Comparison of ENCODE assay signal across 1 cellular context in the genomic region with DNA sequence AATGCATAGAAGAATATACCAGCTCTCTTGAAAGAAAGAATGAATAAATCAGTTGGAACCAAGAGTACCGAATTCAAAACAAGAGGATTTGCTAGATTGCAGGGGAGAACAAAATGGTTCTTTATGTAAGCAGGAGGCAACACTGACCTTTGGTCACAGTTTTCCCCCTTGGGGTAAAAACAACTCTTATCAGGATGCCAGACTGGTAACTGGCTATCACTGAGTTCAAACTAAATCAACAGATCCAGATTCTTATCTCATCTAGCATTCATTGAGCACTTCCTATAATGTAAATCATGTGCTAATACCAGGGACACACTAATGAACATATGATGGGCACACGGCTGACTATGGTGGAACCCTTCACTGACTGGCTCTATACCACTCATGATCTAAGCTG.
A peak's percentile ranks its signal among the peaks of the same experiment; 100 is the strongest.
TF ChIP-seq lines count a peak whose summit lies in the region.

No MANE protein-coding gene starts in this region.

TF ChIP-seq in HepG2, 621 proteins besides CTCF, POLR2A, EP300 and RAD21 (continued from another document and continues in another):
- TF ChIP-seq, protein P1, sequence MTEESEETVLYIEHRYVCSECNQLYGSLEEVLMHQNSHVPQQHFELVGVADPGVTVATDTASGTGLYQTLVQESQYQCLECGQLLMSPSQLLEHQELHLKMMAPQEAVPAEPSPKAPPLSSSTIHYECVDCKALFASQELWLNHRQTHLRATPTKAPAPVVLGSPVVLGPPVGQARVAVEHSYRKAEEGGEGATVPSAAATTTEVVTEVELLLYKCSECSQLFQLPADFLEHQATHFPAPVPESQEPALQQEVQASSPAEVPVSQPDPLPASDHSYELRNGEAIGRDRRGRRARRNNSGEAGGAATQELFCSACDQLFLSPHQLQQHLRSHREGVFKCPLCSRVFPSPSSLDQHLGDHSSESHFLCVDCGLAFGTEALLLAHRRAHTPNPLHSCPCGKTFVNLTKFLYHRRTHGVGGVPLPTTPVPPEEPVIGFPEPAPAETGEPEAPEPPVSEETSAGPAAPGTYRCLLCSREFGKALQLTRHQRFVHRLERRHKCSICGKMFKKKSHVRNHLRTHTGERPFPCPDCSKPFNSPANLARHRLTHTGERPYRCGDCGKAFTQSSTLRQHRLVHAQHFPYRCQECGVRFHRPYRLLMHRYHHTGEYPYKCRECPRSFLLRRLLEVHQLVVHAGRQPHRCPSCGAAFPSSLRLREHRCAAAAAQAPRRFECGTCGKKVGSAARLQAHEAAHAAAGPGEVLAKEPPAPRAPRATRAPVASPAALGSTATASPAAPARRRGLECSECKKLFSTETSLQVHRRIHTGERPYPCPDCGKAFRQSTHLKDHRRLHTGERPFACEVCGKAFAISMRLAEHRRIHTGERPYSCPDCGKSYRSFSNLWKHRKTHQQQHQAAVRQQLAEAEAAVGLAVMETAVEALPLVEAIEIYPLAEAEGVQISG (CRISPR knock-in tag; IDR thresholded peaks at IDR 0.05) = no peak
- TF ChIP-seq, protein P2, sequence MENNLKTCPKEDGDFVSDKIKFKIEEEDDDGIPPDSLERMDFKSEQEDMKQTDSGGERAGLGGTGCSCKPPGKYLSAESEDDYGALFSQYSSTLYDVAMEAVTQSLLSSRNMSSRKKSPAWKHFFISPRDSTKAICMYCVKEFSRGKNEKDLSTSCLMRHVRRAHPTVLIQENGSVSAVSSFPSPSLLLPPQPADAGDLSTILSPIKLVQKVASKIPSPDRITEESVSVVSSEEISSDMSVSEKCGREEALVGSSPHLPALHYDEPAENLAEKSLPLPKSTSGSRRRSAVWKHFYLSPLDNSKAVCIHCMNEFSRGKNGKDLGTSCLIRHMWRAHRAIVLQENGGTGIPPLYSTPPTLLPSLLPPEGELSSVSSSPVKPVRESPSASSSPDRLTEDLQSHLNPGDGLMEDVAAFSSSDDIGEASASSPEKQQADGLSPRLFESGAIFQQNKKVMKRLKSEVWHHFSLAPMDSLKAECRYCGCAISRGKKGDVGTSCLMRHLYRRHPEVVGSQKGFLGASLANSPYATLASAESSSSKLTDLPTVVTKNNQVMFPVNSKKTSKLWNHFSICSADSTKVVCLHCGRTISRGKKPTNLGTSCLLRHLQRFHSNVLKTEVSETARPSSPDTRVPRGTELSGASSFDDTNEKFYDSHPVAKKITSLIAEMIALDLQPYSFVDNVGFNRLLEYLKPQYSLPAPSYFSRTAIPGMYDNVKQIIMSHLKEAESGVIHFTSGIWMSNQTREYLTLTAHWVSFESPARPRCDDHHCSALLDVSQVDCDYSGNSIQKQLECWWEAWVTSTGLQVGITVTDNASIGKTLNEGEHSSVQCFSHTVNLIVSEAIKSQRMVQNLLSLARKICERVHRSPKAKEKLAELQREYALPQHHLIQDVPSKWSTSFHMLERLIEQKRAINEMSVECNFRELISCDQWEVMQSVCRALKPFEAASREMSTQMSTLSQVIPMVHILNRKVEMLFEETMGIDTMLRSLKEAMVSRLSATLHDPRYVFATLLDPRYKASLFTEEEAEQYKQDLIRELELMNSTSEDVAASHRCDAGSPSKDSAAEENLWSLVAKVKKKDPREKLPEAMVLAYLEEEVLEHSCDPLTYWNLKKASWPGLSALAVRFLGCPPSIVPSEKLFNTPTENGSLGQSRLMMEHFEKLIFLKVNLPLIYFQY (CRISPR knock-in tag; IDR thresholded peaks at IDR 0.05; ENCODE audit: borderline replicate concordance) = no peak
- TF ChIP-seq HNRNPUL1 (IDR thresholded peaks at IDR 0.05; ENCODE audit: low read depth, low read length) (no peak), ZNF788 (CRISPR knock-in tag; IDR thresholded peaks at IDR 0.05; ENCODE audit: borderline replicate concordance) (no peak), SMYD3 (CRISPR knock-in tag; IDR thresholded peaks at IDR 0.05) (no peak), ISX (CRISPR knock-in tag; conservative IDR thresholded peaks at IDR 0.05) (no peak), PAF1 (CRISPR knock-in tag; IDR thresholded peaks at IDR 0.05) (no peak), ZKSCAN5 (CRISPR knock-in tag; IDR thresholded peaks at IDR 0.05) (no peak), NFATC3 (CRISPR knock-in tag; IDR thresholded peaks at IDR 0.05) (no peak), RXRB (CRISPR knock-in tag; IDR thresholded peaks at IDR 0.05; ENCODE audit: borderline replicate concordance) (peak; percentile 78), KMT2B (CRISPR knock-in tag; IDR thresholded peaks at IDR 0.05) (no peak), TMF1 (CRISPR knock-in tag; IDR thresholded peaks at IDR 0.05; ENCODE audit: low read depth) (no peak), ZNF644 (CRISPR knock-in tag; IDR thresholded peaks at IDR 0.05; ENCODE audit: low read depth) (peak; percentile 75), GATA4 (IDR thresholded peaks at IDR 0.05; ENCODE audit: borderline replicate concordance, low read depth) (0 out of 2 replicates have a peak, but pooled peaks have one; percentile 67), TCF12 (IDR thresholded peaks at IDR 0.05) (no peak), TCF12 (CRISPR knock-in tag; IDR thresholded peaks at IDR 0.05) (no peak), IRF2 (CRISPR knock-in tag; IDR thresholded peaks at IDR 0.05) (no peak), ESRRA (CRISPR knock-in tag; IDR thresholded peaks at IDR 0.05; ENCODE audit: low read depth) (no peak), SRF (IDR thresholded peaks at IDR 0.05; ENCODE audit: low read depth, low read length) (no peak), ZNF160 (CRISPR knock-in tag; IDR thresholded peaks at IDR 0.05) (no peak), MIXL1 (CRISPR knock-in tag; IDR thresholded peaks at IDR 0.05) (no peak), ZNF616 (CRISPR knock-in tag; IDR thresholded peaks at IDR 0.05; ENCODE audit: low read depth) (no peak), ZNF703 (CRISPR knock-in tag; IDR thresholded peaks at IDR 0.05; ENCODE audit: borderline replicate concordance) (no peak), BRCA1 (CRISPR knock-in tag; IDR thresholded peaks at IDR 0.05) (no peak), NFIC (IDR thresholded peaks at IDR 0.05; ENCODE audit: low read length) (no peak), PHF8 (CRISPR knock-in tag; IDR thresholded peaks at IDR 0.05) (no peak), POLR2G (IDR thresholded peaks at IDR 0.05; ENCODE audit: low read depth, low read length) (no peak), PLRG1 (conservative IDR thresholded peaks at IDR 0.05) (no peak), ELF3 (CRISPR knock-in tag; IDR thresholded peaks at IDR 0.05) (peak; percentile 20; the same call in 1 of the 2 replicates), CHD2 (IDR thresholded peaks at IDR 0.05; ENCODE audit: low read depth, low read length) (no peak)
- TF ChIP-seq, protein P3, sequence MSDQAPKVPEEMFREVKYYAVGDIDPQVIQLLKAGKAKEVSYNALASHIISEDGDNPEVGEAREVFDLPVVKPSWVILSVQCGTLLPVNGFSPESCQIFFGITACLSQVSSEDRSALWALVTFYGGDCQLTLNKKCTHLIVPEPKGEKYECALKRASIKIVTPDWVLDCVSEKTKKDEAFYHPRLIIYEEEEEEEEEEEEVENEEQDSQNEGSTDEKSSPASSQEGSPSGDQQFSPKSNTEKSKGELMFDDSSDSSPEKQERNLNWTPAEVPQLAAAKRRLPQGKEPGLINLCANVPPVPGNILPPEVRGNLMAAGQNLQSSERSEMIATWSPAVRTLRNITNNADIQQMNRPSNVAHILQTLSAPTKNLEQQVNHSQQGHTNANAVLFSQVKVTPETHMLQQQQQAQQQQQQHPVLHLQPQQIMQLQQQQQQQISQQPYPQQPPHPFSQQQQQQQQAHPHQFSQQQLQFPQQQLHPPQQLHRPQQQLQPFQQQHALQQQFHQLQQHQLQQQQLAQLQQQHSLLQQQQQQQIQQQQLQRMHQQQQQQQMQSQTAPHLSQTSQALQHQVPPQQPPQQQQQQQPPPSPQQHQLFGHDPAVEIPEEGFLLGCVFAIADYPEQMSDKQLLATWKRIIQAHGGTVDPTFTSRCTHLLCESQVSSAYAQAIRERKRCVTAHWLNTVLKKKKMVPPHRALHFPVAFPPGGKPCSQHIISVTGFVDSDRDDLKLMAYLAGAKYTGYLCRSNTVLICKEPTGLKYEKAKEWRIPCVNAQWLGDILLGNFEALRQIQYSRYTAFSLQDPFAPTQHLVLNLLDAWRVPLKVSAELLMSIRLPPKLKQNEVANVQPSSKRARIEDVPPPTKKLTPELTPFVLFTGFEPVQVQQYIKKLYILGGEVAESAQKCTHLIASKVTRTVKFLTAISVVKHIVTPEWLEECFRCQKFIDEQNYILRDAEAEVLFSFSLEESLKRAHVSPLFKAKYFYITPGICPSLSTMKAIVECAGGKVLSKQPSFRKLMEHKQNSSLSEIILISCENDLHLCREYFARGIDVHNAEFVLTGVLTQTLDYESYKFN (CRISPR knock-in tag; conservative IDR thresholded peaks at IDR 0.05) = peak; percentile 74
- TF ChIP-seq, protein P4, sequence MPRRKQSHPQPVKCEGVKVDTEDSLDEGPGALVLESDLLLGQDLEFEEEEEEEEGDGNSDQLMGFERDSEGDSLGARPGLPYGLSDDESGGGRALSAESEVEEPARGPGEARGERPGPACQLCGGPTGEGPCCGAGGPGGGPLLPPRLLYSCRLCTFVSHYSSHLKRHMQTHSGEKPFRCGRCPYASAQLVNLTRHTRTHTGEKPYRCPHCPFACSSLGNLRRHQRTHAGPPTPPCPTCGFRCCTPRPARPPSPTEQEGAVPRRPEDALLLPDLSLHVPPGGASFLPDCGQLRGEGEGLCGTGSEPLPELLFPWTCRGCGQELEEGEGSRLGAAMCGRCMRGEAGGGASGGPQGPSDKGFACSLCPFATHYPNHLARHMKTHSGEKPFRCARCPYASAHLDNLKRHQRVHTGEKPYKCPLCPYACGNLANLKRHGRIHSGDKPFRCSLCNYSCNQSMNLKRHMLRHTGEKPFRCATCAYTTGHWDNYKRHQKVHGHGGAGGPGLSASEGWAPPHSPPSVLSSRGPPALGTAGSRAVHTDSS (CRISPR knock-in tag; conservative IDR thresholded peaks at IDR 0.05) = no peak
- TF ChIP-seq, protein P5, sequence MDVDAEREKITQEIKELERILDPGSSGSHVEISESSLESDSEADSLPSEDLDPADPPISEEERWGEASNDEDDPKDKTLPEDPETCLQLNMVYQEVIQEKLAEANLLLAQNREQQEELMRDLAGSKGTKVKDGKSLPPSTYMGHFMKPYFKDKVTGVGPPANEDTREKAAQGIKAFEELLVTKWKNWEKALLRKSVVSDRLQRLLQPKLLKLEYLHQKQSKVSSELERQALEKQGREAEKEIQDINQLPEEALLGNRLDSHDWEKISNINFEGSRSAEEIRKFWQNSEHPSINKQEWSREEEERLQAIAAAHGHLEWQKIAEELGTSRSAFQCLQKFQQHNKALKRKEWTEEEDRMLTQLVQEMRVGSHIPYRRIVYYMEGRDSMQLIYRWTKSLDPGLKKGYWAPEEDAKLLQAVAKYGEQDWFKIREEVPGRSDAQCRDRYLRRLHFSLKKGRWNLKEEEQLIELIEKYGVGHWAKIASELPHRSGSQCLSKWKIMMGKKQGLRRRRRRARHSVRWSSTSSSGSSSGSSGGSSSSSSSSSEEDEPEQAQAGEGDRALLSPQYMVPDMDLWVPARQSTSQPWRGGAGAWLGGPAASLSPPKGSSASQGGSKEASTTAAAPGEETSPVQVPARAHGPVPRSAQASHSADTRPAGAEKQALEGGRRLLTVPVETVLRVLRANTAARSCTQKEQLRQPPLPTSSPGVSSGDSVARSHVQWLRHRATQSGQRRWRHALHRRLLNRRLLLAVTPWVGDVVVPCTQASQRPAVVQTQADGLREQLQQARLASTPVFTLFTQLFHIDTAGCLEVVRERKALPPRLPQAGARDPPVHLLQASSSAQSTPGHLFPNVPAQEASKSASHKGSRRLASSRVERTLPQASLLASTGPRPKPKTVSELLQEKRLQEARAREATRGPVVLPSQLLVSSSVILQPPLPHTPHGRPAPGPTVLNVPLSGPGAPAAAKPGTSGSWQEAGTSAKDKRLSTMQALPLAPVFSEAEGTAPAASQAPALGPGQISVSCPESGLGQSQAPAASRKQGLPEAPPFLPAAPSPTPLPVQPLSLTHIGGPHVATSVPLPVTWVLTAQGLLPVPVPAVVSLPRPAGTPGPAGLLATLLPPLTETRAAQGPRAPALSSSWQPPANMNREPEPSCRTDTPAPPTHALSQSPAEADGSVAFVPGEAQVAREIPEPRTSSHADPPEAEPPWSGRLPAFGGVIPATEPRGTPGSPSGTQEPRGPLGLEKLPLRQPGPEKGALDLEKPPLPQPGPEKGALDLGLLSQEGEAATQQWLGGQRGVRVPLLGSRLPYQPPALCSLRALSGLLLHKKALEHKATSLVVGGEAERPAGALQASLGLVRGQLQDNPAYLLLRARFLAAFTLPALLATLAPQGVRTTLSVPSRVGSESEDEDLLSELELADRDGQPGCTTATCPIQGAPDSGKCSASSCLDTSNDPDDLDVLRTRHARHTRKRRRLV (CRISPR knock-in tag; IDR thresholded peaks at IDR 0.05) = no peak
- TF ChIP-seq, protein P6, sequence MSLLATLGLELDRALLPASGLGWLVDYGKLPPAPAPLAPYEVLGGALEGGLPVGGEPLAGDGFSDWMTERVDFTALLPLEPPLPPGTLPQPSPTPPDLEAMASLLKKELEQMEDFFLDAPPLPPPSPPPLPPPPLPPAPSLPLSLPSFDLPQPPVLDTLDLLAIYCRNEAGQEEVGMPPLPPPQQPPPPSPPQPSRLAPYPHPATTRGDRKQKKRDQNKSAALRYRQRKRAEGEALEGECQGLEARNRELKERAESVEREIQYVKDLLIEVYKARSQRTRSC (CRISPR knock-in tag; IDR thresholded peaks at IDR 0.05; ENCODE audit: low read depth) = no peak
- TF ChIP-seq, protein P7, sequence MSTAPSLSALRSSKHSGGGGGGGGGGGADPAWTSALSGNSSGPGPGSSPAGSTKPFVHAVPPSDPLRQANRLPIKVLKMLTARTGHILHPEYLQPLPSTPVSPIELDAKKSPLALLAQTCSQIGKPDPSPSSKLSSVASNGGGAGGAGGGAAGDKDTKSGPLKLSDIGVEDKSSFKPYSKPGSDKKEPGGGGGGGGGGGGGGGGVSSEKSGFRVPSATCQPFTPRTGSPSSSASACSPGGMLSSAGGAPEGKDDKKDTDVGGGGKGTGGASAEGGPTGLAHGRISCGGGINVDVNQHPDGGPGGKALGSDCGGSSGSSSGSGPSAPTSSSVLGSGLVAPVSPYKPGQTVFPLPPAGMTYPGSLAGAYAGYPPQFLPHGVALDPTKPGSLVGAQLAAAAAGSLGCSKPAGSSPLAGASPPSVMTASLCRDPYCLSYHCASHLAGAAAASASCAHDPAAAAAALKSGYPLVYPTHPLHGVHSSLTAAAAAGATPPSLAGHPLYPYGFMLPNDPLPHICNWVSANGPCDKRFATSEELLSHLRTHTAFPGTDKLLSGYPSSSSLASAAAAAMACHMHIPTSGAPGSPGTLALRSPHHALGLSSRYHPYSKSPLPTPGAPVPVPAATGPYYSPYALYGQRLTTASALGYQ (CRISPR knock-in tag; IDR thresholded peaks at IDR 0.05) = no peak
- TF ChIP-seq, protein P8, sequence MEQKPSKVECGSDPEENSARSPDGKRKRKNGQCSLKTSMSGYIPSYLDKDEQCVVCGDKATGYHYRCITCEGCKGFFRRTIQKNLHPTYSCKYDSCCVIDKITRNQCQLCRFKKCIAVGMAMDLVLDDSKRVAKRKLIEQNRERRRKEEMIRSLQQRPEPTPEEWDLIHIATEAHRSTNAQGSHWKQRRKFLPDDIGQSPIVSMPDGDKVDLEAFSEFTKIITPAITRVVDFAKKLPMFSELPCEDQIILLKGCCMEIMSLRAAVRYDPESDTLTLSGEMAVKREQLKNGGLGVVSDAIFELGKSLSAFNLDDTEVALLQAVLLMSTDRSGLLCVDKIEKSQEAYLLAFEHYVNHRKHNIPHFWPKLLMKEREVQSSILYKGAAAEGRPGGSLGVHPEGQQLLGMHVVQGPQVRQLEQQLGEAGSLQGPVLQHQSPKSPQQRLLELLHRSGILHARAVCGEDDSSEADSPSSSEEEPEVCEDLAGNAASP (CRISPR knock-in tag; IDR thresholded peaks at IDR 0.05; ENCODE audit: borderline replicate concordance) = no peak
- TF ChIP-seq, protein P9, sequence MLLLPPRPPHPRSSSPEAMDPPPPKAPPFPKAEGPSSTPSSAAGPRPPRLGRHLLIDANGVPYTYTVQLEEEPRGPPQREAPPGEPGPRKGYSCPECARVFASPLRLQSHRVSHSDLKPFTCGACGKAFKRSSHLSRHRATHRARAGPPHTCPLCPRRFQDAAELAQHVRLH (CRISPR knock-in tag; IDR thresholded peaks at IDR 0.05; ENCODE audit: borderline replicate concordance, low read depth) = no peak
- TF ChIP-seq, protein P10, sequence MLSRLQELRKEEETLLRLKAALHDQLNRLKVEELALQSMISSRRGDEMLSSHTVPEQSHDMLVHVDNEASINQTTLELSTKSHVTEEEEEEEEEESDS (CRISPR knock-in tag; IDR thresholded peaks at IDR 0.05; ENCODE audit: borderline replicate concordance) = no peak
